Comparison of ENCODE assay signal across 8 cellular contexts in genomic region chr10:48604408-48605263, GRCh38. TPM values are rescaled to one million over a fixed set of nuclear protein-coding genes. Genes with fewer than 3 reads are reported as not detected.
DNase-seq lines count a peak whose midpoint lies in the region; ATAC-seq, FAIRE-seq and TF ChIP-seq lines count a peak whose summit lies in the region.

ARHGAP22 (minus strand) TSS chr10:48605073; CDS start chr10:48604796, 277 bp downstream.

- CTCF ChIA-PET in activated CD8-positive, alpha-beta T cell treated with anti-CD3 and anti-CD28 coated beads, Interleukin-2, amount 10 ng/mL, durations not matched to agents 7 days and 5 days (lab: Charles Lee), result interaction anchor here (1.3 to 7.3 kb wide), 2 partner anchors 13 to 52 kb away, joined by 4 to 68 read pairs; no protein-coding TSS in a partner anchor
- CTCF ChIA-PET in activated CD8-positive, alpha-beta T cell treated with anti-CD3 and anti-CD28 coated beads for 36 hours (lab: Charles Lee), result interaction anchor here (1.0 to 8.7 kb wide), 2 partner anchors 52 to 53 kb away, joined by 4 to 91 read pairs; no protein-coding TSS in a partner anchor
- CTCF ChIA-PET in endothelial cell of umbilical vein (lab: Charles Lee), result interaction anchor here (0.7 to 9.1 kb wide), 9 partner anchors 9 to 241 kb away, joined by 3 to 251 read pairs (median 4); no protein-coding TSS in a partner anchor

- H3K9me2 ChIP-seq in OCI-LY1 (ENCODE audit: low read depth, low read length), result no peaks in the 10 kb centered on the region

- H2BK120ac ChIP-seq in mesendoderm (ENCODE audit: low read depth, low read length), result no peak within 1 kb of the TSS

- DNase-seq in activated CD8-positive, alpha-beta T cell treated with anti-CD3 and anti-CD28 coated beads, Interleukin-2, amount 10 ng/mL, durations not matched to agents 7 days and 5 days, result no peak
- no peak for DNase-seq in activated CD8-positive, alpha-beta T cell treated with anti-CD3 and anti-CD28 coated beads for 36 hours
- DNase-seq in endothelial cell of umbilical vein (ENCODE audit: low read depth, low spot score) (peak; percentile 56), mesendoderm (no peak), tibial artery (peak; percentile 65 to 81), COLO829 (ENCODE audit: low spot score) (no peak)
- DNase-seq in stimulated activated naive CD4-positive, alpha-beta T cell (lab: John Stamatoyannopoulos, UW), result no peak

- no peak within 1 kb of the TSS for H3K4me3 Mint-ChIP-seq in activated CD8-positive, alpha-beta T cell treated with anti-CD3 and anti-CD28 coated beads, Interleukin-2, amount 10 ng/mL, durations not matched to agents 7 days and 5 days
- no peak within 1 kb of the TSS for H3K4me3 Mint-ChIP-seq in activated CD8-positive, alpha-beta T cell treated with anti-CD3 and anti-CD28 coated beads for 36 hours

- FAIRE-seq in endothelial cell of umbilical vein (lab: Jason Lieb, UNC), result peak; percentile 38

- H3K9me3 ChIP-seq in OCI-LY1 (ENCODE audit: low read length), result no peaks in the 10 kb centered on the region
- H3K9me3 ChIP-seq in endothelial cell of umbilical vein (replicated peaks; ENCODE audit: control insufficient read depth, insufficient read depth, low read length), result no peaks in the 10 kb centered on the region
- no peaks in the 10 kb centered on the region for H3K9me3 ChIP-seq in tibial artery

- H3K9ac ChIP-seq in OCI-LY1 (ENCODE audit: low read length) (no peak within 1 kb of the TSS), endothelial cell of umbilical vein (replicated peaks; ENCODE audit: extremely low read depth, insufficient read depth, low read length) (peak within 1 kb of the TSS; percentile 74), mesendoderm (ENCODE audit: low read length) (peak within 1 kb of the TSS; percentile 48)

- no peak for TF ChIP-seq CTCF in activated CD8-positive, alpha-beta T cell treated with anti-CD3 and anti-CD28 coated beads for 36 hours (IDR thresholded peaks at IDR 0.05)
- TF ChIP-seq CTCF in OCI-LY1 (IDR thresholded peaks at IDR 0.05; ENCODE audit: low read length) (no peak), endothelial cell of umbilical vein (IDR thresholded peaks at IDR 0.05; ENCODE audit: extremely low read depth in 1 of 2, insufficient read depth in 1 of 2, low read depth in 1 of 2, low read length in 2 of 2) (no peak), tibial artery (IDR thresholded peaks at IDR 0.05) (no peak)

- peaks cover 36% of the 10 kb centered on the region for H3K27me3 Mint-ChIP-seq in activated CD8-positive, alpha-beta T cell treated with anti-CD3 and anti-CD28 coated beads, Interleukin-2, amount 10 ng/mL, durations not matched to agents 7 days and 5 days (ENCODE audit: low read depth)
- H3K27me3 Mint-ChIP-seq in activated CD8-positive, alpha-beta T cell treated with anti-CD3 and anti-CD28 coated beads for 36 hours, result peaks cover 28% of the 10 kb centered on the region

- peak; percentile 45 for TF ChIP-seq POLR2A in endothelial cell of umbilical vein (IDR thresholded peaks at IDR 0.05; ENCODE audit: low read depth, low read length)

- no peaks in the 10 kb centered on the region for H3K79me2 ChIP-seq in OCI-LY1 (ENCODE audit: insufficient read depth, low read length)
- H3K79me2 ChIP-seq in endothelial cell of umbilical vein (ENCODE audit: control insufficient read depth, insufficient read depth, low read length), result peaks cover 58% of the 10 kb centered on the region
- no peaks in the 10 kb centered on the region for H3K79me2 ChIP-seq in mesendoderm (ENCODE audit: control insufficient read depth, insufficient read depth, low read length)

- no peak within 1 kb of the TSS for H4K8ac ChIP-seq in mesendoderm (ENCODE audit: low read depth, low read length)

- peaks cover 3% of the 10 kb centered on the region for H3K4me1 Mint-ChIP-seq in activated CD8-positive, alpha-beta T cell treated with anti-CD3 and anti-CD28 coated beads, Interleukin-2, amount 10 ng/mL, durations not matched to agents 7 days and 5 days (ENCODE audit: low read depth)
- peaks cover 2% of the 10 kb centered on the region for H3K4me1 Mint-ChIP-seq in activated CD8-positive, alpha-beta T cell treated with anti-CD3 and anti-CD28 coated beads for 36 hours (ENCODE audit: low read depth)

- H2AFZ ChIP-seq in OCI-LY1 (ENCODE audit: low read length) (no peak within 1 kb of the TSS), endothelial cell of umbilical vein (ENCODE audit: low read depth, low read length) (peak within 1 kb of the TSS; percentile 75)

- dilution Hi-C loops in endothelial cell of umbilical vein (cut with MboI; ENCODE audit: extremely low pct_ligation_motif_present, low sequenced_read_pairs), result no loop called here

- intact Hi-C loops in activated CD8-positive, alpha-beta T cell treated with anti-CD3 and anti-CD28 coated beads for 36 hours (cut with micrococcal nuclease), result no loop called here
- intact Hi-C loops in endothelial cell of umbilical vein (cut with micrococcal nuclease) (loop anchor here (2.0 to 5.0 kb wide), 3 partner anchors 16 to 343 kb away; no protein-coding TSS in a partner anchor), tibial artery (cut with DNase I; ENCODE audit: low total_unique reads) (no loop called here)

- H2BK5ac ChIP-seq in mesendoderm (ENCODE audit: low read length), result no peak within 1 kb of the TSS

- no peaks in the 10 kb centered on the region for H3K9me1 ChIP-seq in endothelial cell of umbilical vein (replicated peaks; ENCODE audit: control insufficient read depth, extremely low read depth, insufficient read depth, low read length)

- no peaks in the 10 kb centered on the region for H3K79me1 ChIP-seq in mesendoderm (ENCODE audit: low read length)

- H4K5ac ChIP-seq in mesendoderm (ENCODE audit: low read length), result no peak within 1 kb of the TSS

- no peak within 1 kb of the TSS for H3K18ac ChIP-seq in mesendoderm (ENCODE audit: low read length)

- H3K4me1 ChIP-seq in OCI-LY1 (ENCODE audit: insufficient read depth, low read length, severe bottlenecking) (peaks cover 4% of the 10 kb centered on the region), endothelial cell of umbilical vein (ENCODE audit: control insufficient read depth, extremely low read depth, insufficient read depth, low read length) (peaks cover 71% of the 10 kb centered on the region), mesendoderm (ENCODE audit: control insufficient read depth, low read depth, low read length) (no peaks in the 10 kb centered on the region), tibial artery (peaks cover 0 to 42% (median 14%) of the 10 kb centered on the region in 4 donors)

- H3K27ac Mint-ChIP-seq in activated CD8-positive, alpha-beta T cell treated with anti-CD3 and anti-CD28 coated beads, Interleukin-2, amount 10 ng/mL, durations not matched to agents 7 days and 5 days, result no peak within 1 kb of the TSS
- H3K27ac Mint-ChIP-seq in activated CD8-positive, alpha-beta T cell treated with anti-CD3 and anti-CD28 coated beads for 36 hours, result no peak within 1 kb of the TSS

- H3K36me3 ChIP-seq in OCI-LY1 (ENCODE audit: insufficient read depth, low read length) (no peaks in the 10 kb centered on the region), endothelial cell of umbilical vein (ENCODE audit: control insufficient read depth in 2 of 2, extremely low read depth in 1 of 2, insufficient read depth in 2 of 2, low read length in 2 of 2) (no peaks in the 10 kb centered on the region), mesendoderm (ENCODE audit: control insufficient read depth, insufficient read depth, low read length) (no peaks in the 10 kb centered on the region), tibial artery (no peaks in the 10 kb centered on the region)

- TSS peak; percentile 13 for BruUV-seq in endothelial cell of umbilical vein (replicated peaks; lab: Mats Ljungman, UMichigan)

- ATAC-seq in activated CD8-positive, alpha-beta T cell treated with anti-CD3 and anti-CD28 coated beads, Interleukin-2, amount 10 ng/mL, durations not matched to agents 7 days and 5 days, result peak; percentile 67
- ATAC-seq in activated CD8-positive, alpha-beta T cell treated with anti-CD3 and anti-CD28 coated beads for 36 hours, result no peak

- POLR2A ChIA-PET in activated CD8-positive, alpha-beta T cell treated with anti-CD3 and anti-CD28 coated beads, Interleukin-2, amount 10 ng/mL, durations not matched to agents 7 days and 5 days (lab: Charles Lee), result no interaction called here
- POLR2A ChIA-PET in activated CD8-positive, alpha-beta T cell treated with anti-CD3 and anti-CD28 coated beads for 36 hours (lab: Charles Lee), result no interaction called here
- POLR2A ChIA-PET in endothelial cell of umbilical vein (lab: Charles Lee), result interaction anchor here (0.6 kb wide), 1 partner anchor 14 kb away, joined by 6 read pairs; no protein-coding TSS in a partner anchor

- no peaks in the 10 kb centered on the region for H3K9me3 Mint-ChIP-seq in activated CD8-positive, alpha-beta T cell treated with anti-CD3 and anti-CD28 coated beads, Interleukin-2, amount 10 ng/mL, durations not matched to agents 7 days and 5 days (ENCODE audit: insufficient read depth)
- H3K9me3 Mint-ChIP-seq in activated CD8-positive, alpha-beta T cell treated with anti-CD3 and anti-CD28 coated beads for 36 hours, result no peaks in the 10 kb centered on the region

- WGBS in mesendoderm (ENCODE audit: extremely low coverage, insufficient coverage, low lambda C conversion rate), result no CpG with 5 or more reads among the region's 56 CpGs

- H3K4me3 ChIP-seq in OCI-LY1 (ENCODE audit: low read depth, low read length, poor library complexity, severe bottlenecking), result no peak within 1 kb of the TSS
- peak within 1 kb of the TSS; percentile 51 to 88 (median 79) for H3K4me3 ChIP-seq in endothelial cell of umbilical vein (replicated peaks in 1 of 3; ENCODE audit: insufficient read depth in 1 of 3, low read depth in 1 of 3, low read length in 3 of 3)
- H3K4me3 ChIP-seq in mesendoderm (ENCODE audit: low read length), result no peak within 1 kb of the TSS
- H3K4me3 ChIP-seq in tibial artery, result peak within 1 kb of the TSS; percentile 48 to 58

- no peak within 1 kb of the TSS for H2BK15ac ChIP-seq in mesendoderm (replicated peaks; ENCODE audit: low read depth)

- no peak within 1 kb of the TSS for H3K23ac ChIP-seq in mesendoderm (ENCODE audit: low read length)

- H3K36me3 Mint-ChIP-seq in activated CD8-positive, alpha-beta T cell treated with anti-CD3 and anti-CD28 coated beads, Interleukin-2, amount 10 ng/mL, durations not matched to agents 7 days and 5 days (ENCODE audit: low read depth), result no peaks in the 10 kb centered on the region
- no peaks in the 10 kb centered on the region for H3K36me3 Mint-ChIP-seq in activated CD8-positive, alpha-beta T cell treated with anti-CD3 and anti-CD28 coated beads for 36 hours (ENCODE audit: low read depth)

- H2AK5ac ChIP-seq in mesendoderm (ENCODE audit: low read length), result no peak within 1 kb of the TSS

- no peaks in the 10 kb centered on the region for H3F3A ChIP-seq in OCI-LY1 (ENCODE audit: insufficient read depth, low read length)

- H4K20me1 ChIP-seq in OCI-LY1 (ENCODE audit: insufficient read depth, low read length) (no peaks in the 10 kb centered on the region), endothelial cell of umbilical vein (replicated peaks; ENCODE audit: control insufficient read depth, extremely low read depth, insufficient read depth, low read length) (no peaks in the 10 kb centered on the region)

- H3K4ac ChIP-seq in mesendoderm (ENCODE audit: low read depth, low read length), result no peak within 1 kb of the TSS

- H3K27me3 ChIP-seq in OCI-LY1 (ENCODE audit: insufficient read depth, low read length), result no peaks in the 10 kb centered on the region; the same call in 1 of the 2 replicates
- H3K27me3 ChIP-seq in endothelial cell of umbilical vein (ENCODE audit: control insufficient read depth in 2 of 2, insufficient read depth in 2 of 2, low read length in 2 of 2), result no peaks in the 10 kb centered on the region
- no peaks in the 10 kb centered on the region for H3K27me3 ChIP-seq in mesendoderm (ENCODE audit: insufficient read depth, low read length, poor library complexity)
- no peaks in the 10 kb centered on the region for H3K27me3 ChIP-seq in tibial artery

- H3K27ac ChIP-seq in OCI-LY1 (ENCODE audit: low read depth, low read length, poor library complexity, severe bottlenecking) (no peak within 1 kb of the TSS), endothelial cell of umbilical vein (ENCODE audit: insufficient read depth, low read depth, low read length) (peak within 1 kb of the TSS; percentile 95), mesendoderm (ENCODE audit: low read depth, low read length) (no peak within 1 kb of the TSS), tibial artery (peak within 1 kb of the TSS; percentile 53 to 55)

- H3K4me2 ChIP-seq in OCI-LY1 (ENCODE audit: low read length), result peak within 1 kb of the TSS; percentile 43; the same call in 1 of the 2 replicates
- peak within 1 kb of the TSS; percentile 92 for H3K4me2 ChIP-seq in endothelial cell of umbilical vein (ENCODE audit: insufficient read depth, low read length)
- H3K4me2 ChIP-seq in mesendoderm (ENCODE audit: low read length), result peak within 1 kb of the TSS; percentile 69

- peak within 1 kb of the TSS; percentile 83 for H3K56ac ChIP-seq in mesendoderm (ENCODE audit: low read length)

RNA-seq across cellular contexts. Expression of gene ARHGAP22, which starts in this region (rescaled TPM):
- not detected for total RNA-seq in activated CD8-positive, alpha-beta T cell treated with anti-CD3 and anti-CD28 coated beads, Interleukin-2, amount 10 ng/mL, durations not matched to agents 7 days and 5 days
- not detected for total RNA-seq in activated CD8-positive, alpha-beta T cell treated with anti-CD3 and anti-CD28 coated beads for 36 hours
- 48.6 and 50.3 TPM in 2 replicates for total RNA-seq in endothelial cell of umbilical vein
- 8.0 and 8.6 TPM in 2 replicates for polyA plus RNA-seq in endothelial cell of umbilical vein
- 10.2 and 10.4 TPM in 2 replicates for polyA plus RNA-seq in endothelial cell of umbilical vein (2011; cell fraction: cytosol; rRNA removed)
- 33.5 and 38.8 TPM in 2 replicates for polyA plus RNA-seq in endothelial cell of umbilical vein (2011; cell fraction: nucleus; rRNA removed)
- 56.6 and 69.1 TPM in 2 replicates for polyA plus RNA-seq in endothelial cell of umbilical vein (2012)
- 23.0 and 28.5 TPM in 2 replicates for polyA minus RNA-seq in endothelial cell of umbilical vein
- not detected for polyA minus RNA-seq in endothelial cell of umbilical vein (2011; cell fraction: cytosol; rRNA and poly(A)+ RNA removed)
- polyA minus RNA-seq in endothelial cell of umbilical vein (2011; cell fraction: nucleus; rRNA and poly(A)+ RNA removed), result 47.4 and 50.7 TPM in 2 replicates
- polyA plus RNA-seq in mesendoderm (2013, experiment 1 of 2), result 3.6 TPM
- polyA plus RNA-seq in mesendoderm (2013, experiment 2 of 2), result 3.5 TPM

Comparison
In these comparisons a context has a peak if more than half of its experiments do, and no peak if none do; other contexts are left out.
1. RNA of gene ARHGAP22 (total RNA-seq): 48.6 to 50.3 TPM in endothelial cell of umbilical vein; not detected in activated CD8-positive, alpha-beta T cell treated with anti-CD3 and anti-CD28 coated beads, Interleukin-2, amount 10 ng/mL, durations not matched to agents 7 days and 5 days and not detected in activated CD8-positive, alpha-beta T cell treated with anti-CD3 and anti-CD28 coated beads for 36 hours; every median in the first group is over 10 times any median in the second.
2. Peak in ATAC-seq in activated CD8-positive, alpha-beta T cell treated with anti-CD3 and anti-CD28 coated beads, Interleukin-2, amount 10 ng/mL, durations not matched to agents 7 days and 5 days; RNA of the gene not detected or under 1 TPM.
3. DNase-seq: peak in endothelial cell of umbilical vein (single experiment) and tibial artery (2 of 2); none in activated CD8-positive, alpha-beta T cell treated with anti-CD3 and anti-CD28 coated beads, Interleukin-2, amount 10 ng/mL, durations not matched to agents 7 days and 5 days (single experiment), activated CD8-positive, alpha-beta T cell treated with anti-CD3 and anti-CD28 coated beads for 36 hours (single experiment), mesendoderm (single experiment), stimulated activated naive CD4-positive, alpha-beta T cell (0 of 6) and COLO829 (single experiment).
4. H3K27ac ChIP-seq: peak in endothelial cell of umbilical vein (single experiment) and tibial artery (2 of 2); none in OCI-LY1 (single experiment) and mesendoderm (single experiment).
5. H3K4me3 ChIP-seq: peak in endothelial cell of umbilical vein (3 of 3) and tibial artery (2 of 2); none in OCI-LY1 (single experiment) and mesendoderm (single experiment).
6. Peak in every context shown above with its lines, with median percentiles within 50 percentile points of each other: H3K4me2 ChIP-seq.